ENCODE assay signal across 8 cellular contexts in genomic region chr5:69492391-69493234, GRCh38. TPM values are rescaled to one million over a fixed set of nuclear protein-coding genes. Genes with fewer than 3 reads are reported as not detected.
DNase-seq lines count a peak whose midpoint lies in the region; ATAC-seq, FAIRE-seq and TF ChIP-seq lines count a peak whose summit lies in the region.

Gene OCLN, plus strand, starts transcription at chr5:69492790. Its CDS starts 11,455 bp downstream, at chr5:69504245.

- no peak for TF ChIP-seq EP300 in A549 (IDR thresholded peaks at IDR 0.05)

- H3K9me3 ChIP-seq in A549 = no peaks in the 10 kb centered on the region

- DNase-seq in A549 (ENCODE audit: low read depth in 1 of 2, low spot score in 1 of 2) = peak; percentile 79 to 87
- peak; percentile 89 for DNase-seq in GM13977 (ENCODE audit: low spot score)
- DNase-seq in NCI-H774 (lab: John Stamatoyannopoulos, UW) = peak; percentile 90
- DNase-seq in astrocyte of the hippocampus (ENCODE audit: low read depth, low spot score) = peak; percentile 56
- no peak for DNase-seq in skeletal muscle cell (ENCODE audit: low read depth)
- no peak for DNase-seq in putamen (ENCODE audit: low spot score)

- peak within 1 kb of the TSS; percentile 75 to 91 for H3K27ac ChIP-seq in A549

- no peak for FAIRE-seq in A549 (lab: Jason Lieb, UNC)

- in situ Hi-C loops in GM13977 (cut with MboI; ENCODE audit: low pct_unique_long_range_greater_than_20kb, low sequenced_read_pairs, unreplicated experiment) = no loop called here

- peak within 1 kb of the TSS; percentile 71 for H3K4me2 ChIP-seq in A549

- peak; percentile 62 for TF ChIP-seq POLR2A in A549 (IDR thresholded peaks at IDR 0.05; ENCODE audit: low read length)

- peak within 1 kb of the TSS; percentile 95 for H3K4me3 ChIP-seq in A549
- peak within 1 kb of the TSS; percentile 87 for H3K4me3 ChIP-seq in iPS-11a (ENCODE audit: low read depth, low read length)
- H3K4me3 ChIP-seq in skeletal muscle cell (ENCODE audit: low read depth, low read length) = peak within 1 kb of the TSS; percentile 55

- CTCF ChIA-PET in A549 (lab: Yijun Ruan, JAX) = interaction anchor here (1.0 kb wide), 1 partner anchor 76 kb away, joined by 3 read pairs; no protein-coding TSS in a partner anchor

- WGBS in A549 (ENCODE audit: missing lambda C conversion rate) = under 1% methylated on average over 34 of the region's 86 CpGs

- peak; percentile 89 to 92 for ATAC-seq in A549
- ATAC-seq in HG03354 (IDR thresholded peaks at IDR 0.05; ENCODE audit: poor library complexity, severe bottlenecking, unreplicated experiment) = peak; percentile 52

- TF ChIP-seq CTCF in A549 (IDR thresholded peaks at IDR 0.05) (no peak), GM13977 (IDR thresholded peaks at IDR 0.05; ENCODE audit: extremely low read depth, insufficient read depth, missing control alignments) (peak; percentile 1)

- peaks cover 28% of the 10 kb centered on the region; the same call in 2 of the 3 replicates for H3K4me1 ChIP-seq in A549

- POLR2A ChIA-PET in A549 (lab: Yijun Ruan, JAX) = interaction anchor here (1.0 to 1.3 kb wide), 2 partner anchors 9 to 39 kb away, joined by 3 read pairs; no protein-coding TSS in a partner anchor

- no peak; a peak in 2 of 5 replicates for TF ChIP-seq RAD21 in A549 (conservative IDR thresholded peaks at IDR 0.05 in 1 of 2, IDR thresholded peaks at IDR 0.05 in 1 of 2)

TF ChIP-seq in A549, 52 proteins besides CTCF, POLR2A, EP300 and RAD21:
- peak; percentile 52; the same call in 1 of the 2 replicates for TF ChIP-seq PHF8 (IDR thresholded peaks at IDR 0.05; ENCODE audit: borderline replicate concordance, low read depth)
- TF ChIP-seq SMC3 (IDR thresholded peaks at IDR 0.05) = 0 out of 3 replicates have a peak, but pooled peaks have one; percentile 18
- no peak for TF ChIP-seq USF2 (IDR thresholded peaks at IDR 0.05)
- no peak for TF ChIP-seq FOSB (CRISPR knock-in tag; IDR thresholded peaks at IDR 0.05)
- no peak for TF ChIP-seq JUNB (IDR thresholded peaks at IDR 0.05)
- TF ChIP-seq CEBPB (IDR thresholded peaks at IDR 0.05) = no peak
- peak; percentile 1 to 37; a peak in 1 of 5 replicates for TF ChIP-seq JUN (IDR thresholded peaks at IDR 0.05)
- TF ChIP-seq MAX (IDR thresholded peaks at IDR 0.05) = peak; percentile 47; the same call in 1 of the 2 replicates
- no peak for TF ChIP-seq FOSL2 (IDR thresholded peaks at IDR 0.05)
- no peak for TF ChIP-seq FOSL2 (CRISPR knock-in tag; IDR thresholded peaks at IDR 0.05)
TF ChIP-seq in A549: peak in this region for 4.

RNA-seq across cellular contexts. Expression of gene OCLN, which starts in this region (rescaled TPM):
- polyA plus RNA-seq in A549 (2011; rRNA removed) (49.8 and 54.1 TPM in 2 replicates), A549 (2017; fragmentation: RNase III; extraction: RNeasy Plus Mini Kit Qiagen cat#74134 plus additional on column Dnase treatment) (10.7 to 12.7 TPM (median 11.4 TPM) in 3 replicates)
- polyA plus RNA-seq in A549 (2012; cell fraction: cytosol; rRNA removed) = 4.9 and 6.3 TPM in 2 replicates
- polyA plus RNA-seq in A549 (2012; cell fraction: nucleus; rRNA removed) = 3.3 and 4.7 TPM in 2 replicates
- polyA minus RNA-seq in A549 (2011; rRNA and poly(A)+ RNA removed) = 58.5 and 62.7 TPM in 2 replicates

Comparison
In these comparisons a context has a peak if more than half of its experiments do, and no peak if none do; other contexts are left out.
1. DNase-seq: peak in A549 (2 of 2), GM13977 (single experiment), NCI-H774 (single experiment) and astrocyte of the hippocampus (single experiment); none in skeletal muscle cell (single experiment) and putamen (single experiment).
2. Peak in every context shown above with its lines, with median percentiles within 50 percentile points of each other: H3K4me3 ChIP-seq.